In genomic region chr1:101137144-101138126, GRCh38 we compare ENCODE assay signal across 9 cellular contexts.
DNase-seq lines count a peak whose midpoint lies in the region; ATAC-seq and TF ChIP-seq lines count a peak whose summit lies in the region.
"Had no signal": no experiment of that assay in that cellular context is flagged by ENCODE, and none has a peak within 500 bp of the region (broad histone marks: within the 10 kb centered on the region; RNA-seq: fewer than 3 reads in every experiment).

No MANE protein-coding gene starts in this region.

- no peaks in the 10 kb centered on the region for H3K27me3 ChIP-seq in naive thymus-derived CD4-positive, alpha-beta T cell (ENCODE audit: control insufficient read depth in 2 of 2, insufficient read depth in 2 of 2, low read length in 2 of 2)
- no peaks in the 10 kb centered on the region for H3K27me3 ChIP-seq in uterus
- H3K27me3 ChIP-seq: MG63 had no signal

- H3K9me3 ChIP-seq in naive thymus-derived CD4-positive, alpha-beta T cell (ENCODE audit: control insufficient read depth in 2 of 3, low read length in 3 of 3) = no peaks in the 10 kb centered on the region
- no peaks in the 10 kb centered on the region for H3K9me3 ChIP-seq in uterus
- H3K9me3 ChIP-seq: MG63 had no signal

- no peaks in the 10 kb centered on the region for H3K27me3 Mint-ChIP-seq in activated CD8-positive, alpha-beta T cell treated with anti-CD3 and anti-CD28 coated beads for 36 hours
- H3K27me3 Mint-ChIP-seq in naive thymus-derived CD4-positive, alpha-beta T cell = no peaks in the 10 kb centered on the region

- intact Hi-C loops in activated CD8-positive, alpha-beta T cell treated with anti-CD3 and anti-CD28 coated beads for 36 hours (cut with micrococcal nuclease) = loop anchor here (1.0 to 10.0 kb wide), 3 partner anchors 42 to 217 kb away; no protein-coding TSS in a partner anchor
- intact Hi-C loops in naive thymus-derived CD4-positive, alpha-beta T cell (cut with micrococcal nuclease) = loop anchor here (1.0 to 5.0 kb wide), 10 partner anchors 42 to 431 kb away; no protein-coding TSS in a partner anchor
- intact Hi-C loops in uterus (cut with DNase I; ENCODE audit: low total_unique reads) = no loop called here

- POLR2A ChIA-PET in activated CD8-positive, alpha-beta T cell treated with anti-CD3 and anti-CD28 coated beads for 36 hours (lab: Charles Lee) = interaction anchor here (0.5 to 4.3 kb wide), 8 partner anchors 11 to 172 kb away, joined by 3 to 54 read pairs (median 3); partner anchors contain the start of gene S1PR1
- POLR2A ChIA-PET in naive thymus-derived CD4-positive, alpha-beta T cell (lab: Charles Lee) = interaction anchor here (0.7 to 8.7 kb wide), 16 partner anchors 9 to 210 kb away, joined by 3 to 136 read pairs (median 5); partner anchors contain the start of genes DPH5 and S1PR1

- peaks cover 1% of the 10 kb centered on the region for H3K36me3 Mint-ChIP-seq in activated CD8-positive, alpha-beta T cell treated with anti-CD3 and anti-CD28 coated beads for 36 hours (ENCODE audit: low read depth)
- H3K36me3 Mint-ChIP-seq in naive thymus-derived CD4-positive, alpha-beta T cell = peaks cover 0 to 11% (median 0%) of the 10 kb centered on the region in 5 donors

- peak overlapping the region; percentile 33 for H3K4me3 Mint-ChIP-seq in activated CD8-positive, alpha-beta T cell treated with anti-CD3 and anti-CD28 coated beads for 36 hours
- peak overlapping the region in 9 of 10 donors; percentile 23 to 62 (median 49) for H3K4me3 Mint-ChIP-seq in naive thymus-derived CD4-positive, alpha-beta T cell

- ATAC-seq in GM18861 (IDR thresholded peaks at IDR 0.05; ENCODE audit: unreplicated experiment) (peak; percentile 24), HG03108 (IDR thresholded peaks at IDR 0.05; ENCODE audit: unreplicated experiment) (peak; percentile 26), HG03139 (IDR thresholded peaks at IDR 0.05; ENCODE audit: unreplicated experiment) (no peak)
- ATAC-seq in activated CD8-positive, alpha-beta T cell treated with anti-CD3 and anti-CD28 coated beads for 36 hours = peak; percentile 75
- ATAC-seq in naive thymus-derived CD4-positive, alpha-beta T cell = peak; percentile 64

- no peaks in the 10 kb centered on the region for H3K36me3 ChIP-seq in naive thymus-derived CD4-positive, alpha-beta T cell (ENCODE audit: control insufficient read depth in 2 of 3, insufficient read depth in 3 of 3, low read length in 3 of 3)
- H3K36me3 ChIP-seq in uterus = no peaks in the 10 kb centered on the region
- H3K36me3 ChIP-seq: MG63 had no signal

- no peak for DNase-seq in activated CD8-positive, alpha-beta T cell treated with anti-CD3 and anti-CD28 coated beads for 36 hours
- DNase-seq in naive thymus-derived CD4-positive, alpha-beta T cell = no peak
- DNase-seq in GM10266 (ENCODE audit: extremely low spot score) (no peak), uterus (no peak), COLO668 (lab: John Stamatoyannopoulos, UW; ENCODE audit: unreplicated experiment) (no peak)
- DNase-seq: MG63 had no signal

- no peak for TF ChIP-seq CTCF in activated CD8-positive, alpha-beta T cell treated with anti-CD3 and anti-CD28 coated beads for 36 hours (IDR thresholded peaks at IDR 0.05)
- TF ChIP-seq CTCF in GM10266 (IDR thresholded peaks at IDR 0.05; ENCODE audit: control insufficient read depth, insufficient read depth, low read depth, missing control alignments) = no peak
- no peak for TF ChIP-seq CTCF in uterus (IDR thresholded peaks at IDR 0.05)

- peaks cover 17 to 28% of the 10 kb centered on the region in 2 donors for H3K4me1 ChIP-seq in naive thymus-derived CD4-positive, alpha-beta T cell (ENCODE audit: control insufficient read depth in 2 of 2, insufficient read depth in 2 of 2, low read length in 2 of 2)
- H3K4me1 ChIP-seq in uterus = no peaks in the 10 kb centered on the region

- no peak for TF ChIP-seq POLR2A in uterus (IDR thresholded peaks at IDR 0.05)

- no peaks in the 10 kb centered on the region for H3K9me3 Mint-ChIP-seq in activated CD8-positive, alpha-beta T cell treated with anti-CD3 and anti-CD28 coated beads for 36 hours
- H3K9me3 Mint-ChIP-seq in naive thymus-derived CD4-positive, alpha-beta T cell = no peaks in the 10 kb centered on the region

- H3K4me1 Mint-ChIP-seq in activated CD8-positive, alpha-beta T cell treated with anti-CD3 and anti-CD28 coated beads for 36 hours (ENCODE audit: low read depth) = peaks cover 61% of the 10 kb centered on the region
- peaks cover 37 to 62% (median 61%) of the 10 kb centered on the region in 7 donors for H3K4me1 Mint-ChIP-seq in naive thymus-derived CD4-positive, alpha-beta T cell

- peak overlapping the region; percentile 80 for H3K27ac Mint-ChIP-seq in activated CD8-positive, alpha-beta T cell treated with anti-CD3 and anti-CD28 coated beads for 36 hours
- H3K27ac Mint-ChIP-seq in naive thymus-derived CD4-positive, alpha-beta T cell = peak overlapping the region; percentile 70 to 93 (median 85)

- H3K27ac ChIP-seq in naive thymus-derived CD4-positive, alpha-beta T cell (ENCODE audit: low read depth, low read length) = peak overlapping the region; percentile 19
- H3K27ac ChIP-seq in uterus = no peak overlapping the region

- CTCF ChIA-PET in activated CD8-positive, alpha-beta T cell treated with anti-CD3 and anti-CD28 coated beads for 36 hours (lab: Charles Lee) = interaction anchor here (0.7 to 7.6 kb wide), 19 partner anchors 8 to 220 kb away, joined by 3 to 108 read pairs (median 4); partner anchors contain the start of genes DPH5 and S1PR1
- CTCF ChIA-PET in naive thymus-derived CD4-positive, alpha-beta T cell (lab: Charles Lee) = interaction anchor here (0.6 to 4.9 kb wide), 18 partner anchors 9 to 220 kb away, joined by 3 to 65 read pairs (median 4); no protein-coding TSS in a partner anchor

- no peak overlapping the region for H3K4me3 ChIP-seq in naive thymus-derived CD4-positive, alpha-beta T cell (ENCODE audit: low read length)
- H3K4me3 ChIP-seq in uterus = no peak overlapping the region
- H3K4me3 ChIP-seq: MG63 had no signal
